8 cellular contexts compared by ENCODE assay signal in genomic region chr2:120012771-120013568, GRCh38. TPM values are rescaled to one million over a fixed set of nuclear protein-coding genes. Genes with fewer than 3 reads are reported as not detected.
A peak's percentile ranks its signal among the peaks of the same experiment; 100 is the strongest.
DNase-seq lines count a peak whose midpoint lies in the region; ATAC-seq and TF ChIP-seq lines count a peak whose summit lies in the region.

Gene EPB41L5 (plus strand): TSS chr2:120013077. CDS start chr2:120019085, 6,008 bp downstream.

- peaks cover 2% of the 10 kb centered on the region for H3K27me3 ChIP-seq in H7 (ENCODE audit: control insufficient read depth, insufficient read depth, low read length)
- H3K27me3 ChIP-seq in gastroesophageal sphincter: no peaks in the 10 kb centered on the region

- peak within 1 kb of the TSS; percentile 86 for H3K4me3 ChIP-seq in H7 (ENCODE audit: insufficient read depth, low read depth, low read length)
- peak within 1 kb of the TSS; percentile 65 to 96 for H3K4me3 ChIP-seq in gastroesophageal sphincter

- no peaks in the 10 kb centered on the region for H3K9me3 ChIP-seq in gastroesophageal sphincter

- peak; percentile 59 to 67 for TF ChIP-seq POLR2A in gastroesophageal sphincter (IDR thresholded peaks at IDR 0.05)

- no peak for TF ChIP-seq EP300 in gastroesophageal sphincter (IDR thresholded peaks at IDR 0.05)

- H3K4me1 ChIP-seq in gastroesophageal sphincter: peaks cover 0 to 30% (median 4%) of the 10 kb centered on the region in 3 donors

- DNase-seq in ELR (ENCODE audit: low read depth) (peak; percentile 94), H7 (peak; percentile 95), M059J (ENCODE audit: low read depth) (peak; percentile 86), SHP77 treated with DMSO at 0.1 percent for 48 hours (lab: John Stamatoyannopoulos, UW) (peak; percentile 89), non-pigmented ciliary epithelial cell (ENCODE audit: low read depth) (peak; percentile 60), substantia nigra (lab: John Stamatoyannopoulos, UW) (peak; percentile 45 to 94 (median 83))
- peak; percentile 26 to 69 (median 48) for DNase-seq in activated naive CD4-positive, alpha-beta T cell (lab: John Stamatoyannopoulos, UW)

- H3K36me3 ChIP-seq in H7 (replicated peaks; ENCODE audit: control insufficient read depth, insufficient read depth, low read length): no peaks in the 10 kb centered on the region
- H3K36me3 ChIP-seq in gastroesophageal sphincter: no peaks in the 10 kb centered on the region

- TF ChIP-seq CTCF in gastroesophageal sphincter (IDR thresholded peaks at IDR 0.05): peak in 1 of 4 experiments; percentile 33

- H3K27ac ChIP-seq in gastroesophageal sphincter (peak within 1 kb of the TSS; percentile 52 to 96 (median 86)), substantia nigra (ENCODE audit: low read depth, low read length, poor library complexity, severe bottlenecking) (peak within 1 kb of the TSS; percentile 59)

- 0% methylated on average over 7 of the region's 102 CpGs; no CpG with 5 or more reads in 1 of the 2 donors for WGBS in gastroesophageal sphincter (ENCODE audit: low coverage in 1 of 2), 2 donors

- peak; percentile 96 for ATAC-seq in gastroesophageal sphincter

RNA-seq across cellular contexts. Expression of gene EPB41L5, which starts in this region (rescaled TPM):
- 25.4 and 35.4 TPM in 2 replicates for total RNA-seq in H7 (2014; rRNA removed; shearing (Covaris generic))
- total RNA-seq in M059J (2014; rRNA removed; shearing (Covaris generic)): 5.8 and 15.4 TPM in 2 replicates
- 10 to 100 TPM; 13.7 to 49.7 (median 21.1) TPM for total RNA-seq in gastroesophageal sphincter

Comparison
In these comparisons a context has a peak if more than half of its experiments do, and no peak if none do; other contexts are left out.
1. Peak in every context shown above with its lines: DNase-seq, ATAC-seq, H3K4me3 ChIP-seq and H3K27ac ChIP-seq.